In the genomic region with DNA sequence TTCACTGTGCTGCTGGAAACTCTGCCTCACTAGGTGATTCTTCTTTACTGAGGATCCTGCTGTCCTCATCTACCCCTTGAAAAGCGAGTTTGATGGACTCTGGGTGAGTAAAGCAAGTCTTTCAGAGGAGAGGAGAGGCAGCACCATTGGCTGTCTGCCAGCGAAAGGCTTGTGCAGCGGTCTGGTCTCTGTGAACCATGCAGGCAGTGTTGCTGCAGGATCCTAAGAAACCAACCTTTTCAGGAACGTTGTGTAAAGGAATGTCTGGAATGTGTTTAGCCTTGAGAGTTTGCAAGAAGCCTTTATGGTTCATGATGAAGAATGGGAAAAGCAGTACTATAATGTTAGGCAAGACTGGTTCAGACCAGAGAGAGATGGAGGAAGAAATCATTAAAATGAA, we compare ENCODE assay signal across 10 cellular contexts. TPM values are rescaled to one million over a fixed set of nuclear protein-coding genes. Genes with fewer than 3 reads are reported as not detected.
A peak's percentile ranks its signal among the peaks of the same experiment; 100 is the strongest.
DNase-seq lines count a peak whose midpoint lies in the region; ATAC-seq, FAIRE-seq and TF ChIP-seq lines count a peak whose summit lies in the region.
"Not testable (repeated sequence)": the region's sequence is repeated elsewhere in the genome, so short reads cannot be mapped to it uniquely, and the experiment has no call there.
"Had no signal": no experiment of that assay in that cellular context is flagged by ENCODE, and none has a peak within 500 bp of the region (broad histone marks: within the 10 kb centered on the region; RNA-seq: fewer than 3 reads in every experiment).

No MANE protein-coding gene starts in this region.

- TF ChIP-seq POLR2A in transverse colon (IDR thresholded peaks at IDR 0.05) = not testable (repeated sequence)

- H3K9me3 Mint-ChIP-seq in Calu3 (ENCODE audit: low read depth, unreplicated experiment) = not testable (repeated sequence)

- not testable (repeated sequence) for H3K36me3 Mint-ChIP-seq in Calu3 (ENCODE audit: insufficient read depth, unreplicated experiment)

- not testable (repeated sequence) for H3K27me3 ChIP-seq in SJCRH30; bronchial epithelial cell (ENCODE audit: control insufficient read depth, insufficient read depth, low read length); pancreas; transverse colon

- intact Hi-C loops in Calu3 (cut with micrococcal nuclease; ENCODE audit: unreplicated experiment); pancreas (cut with DNase I); transverse colon (cut with DNase I; ENCODE audit: low total_unique reads): not testable (repeated sequence)

- H3K4me3 Mint-ChIP-seq in Calu3 (ENCODE audit: low read depth, unreplicated experiment) = peak overlapping the region; percentile 5

- not testable (repeated sequence) for FAIRE-seq in bronchial epithelial cell (lab: Jason Lieb, UNC); pancreas (lab: Jason Lieb, UNC)

- ATAC-seq in pancreas = peak in 3 of 4 donors; percentile 41 to 60 (median 52)

- H3K4me3 ChIP-seq in SJCRH30; bronchial epithelial cell (ENCODE audit: low read depth, low read length); pancreas; transverse colon: not testable (repeated sequence)

- not testable (repeated sequence) for H3K4me1 ChIP-seq in SJCRH30, pancreas, transverse colon

- TF ChIP-seq EP300 in transverse colon (IDR thresholded peaks at IDR 0.05; ENCODE audit: low read depth) = not testable (repeated sequence)

- H3K27ac Mint-ChIP-seq in Calu3 (ENCODE audit: unreplicated experiment) = not testable (repeated sequence)

- not testable (repeated sequence) for H3K36me3 ChIP-seq in SJCRH30; bronchial epithelial cell (ENCODE audit: control insufficient read depth, insufficient read depth, low read length); pancreas; transverse colon

- H3K27ac ChIP-seq in SJCRH30, pancreas: not testable (repeated sequence)
- peak overlapping the region in 3 of 4 donors; percentile 37 to 52 (median 41) for H3K27ac ChIP-seq in transverse colon

- not testable (repeated sequence) for BruUV-seq in Calu3 (replicated peaks; lab: Mats Ljungman, UMichigan)

- WGBS in pancreas, 2 donors = 15 to 20% methylated on average over 4 of the region's 4 CpGs
- 8 to 23% methylated on average over 2 to 4 of the region's 4 CpGs for WGBS in transverse colon (ENCODE audit: low coverage in 1 of 2), 2 donors

- H3K9me3 ChIP-seq in SJCRH30 (replicated peaks); pancreas; transverse colon: not testable (repeated sequence)

- CTCF ChIA-PET in Calu3 (lab: Charles Lee) = not testable (repeated sequence)

- not testable (repeated sequence) for H3K27me3 Mint-ChIP-seq in Calu3 (ENCODE audit: unreplicated experiment)

- peak; percentile 65 for DNase-seq in Calu3
- DNase-seq in HT-29 (ENCODE audit: low spot score) = peak; percentile 36
- peak; percentile 85 to 86 for DNase-seq in SJCRH30
- DNase-seq in bronchial epithelial cell (ENCODE audit: low read depth) = peak; percentile 77
- DNase-seq in foreskin melanocyte = peak; percentile 50
- DNase-seq in left kidney (ENCODE audit: low read depth, low spot score) = peak; percentile 88
- DNase-seq in pancreas = peak; percentile 6 to 75 (median 58)
- peak; percentile 36 for DNase-seq in transverse colon

- not testable (repeated sequence) for TF ChIP-seq CTCF in Calu3 (IDR thresholded peaks at IDR 0.05; ENCODE audit: unreplicated experiment); bronchial epithelial cell (IDR thresholded peaks at IDR 0.05; ENCODE audit: insufficient read depth, low read length, severe bottlenecking); pancreas (IDR thresholded peaks at IDR 0.05); transverse colon (IDR thresholded peaks at IDR 0.05)

- H3K4me1 Mint-ChIP-seq in Calu3 (ENCODE audit: low read depth, unreplicated experiment) = not testable (repeated sequence)

- in situ Hi-C loops in transverse colon (cut with MboI; ENCODE audit: low pct_ligation_motif_present in 1 of 4, low pct_unique_long_range_greater_than_20kb in 1 of 4, low sequenced_read_pairs in 3 of 4) = not testable (repeated sequence)

RNA-seq across cellular contexts. Expression of a gene that starts 53.4 kb away (rescaled TPM):
- total RNA-seq in Calu3 (2022) (148 and 210 TPM in 2 replicates), bronchial epithelial cell (5.1 and 6.1 TPM in 2 replicates), pancreas (10 to 100 TPM; 11.5 to 37.7 (median 19.1) TPM), transverse colon (10 to 100 TPM; 18.6 to 79.6 (median 53.1) TPM)
- total RNA-seq in HT-29 (2014; rRNA removed; shearing (Covaris generic)) = 2.1 and 2.4 TPM in 2 replicates
- 7.6 and 8.1 TPM in 2 replicates for total RNA-seq in SJCRH30 (2014; rRNA removed; shearing (Covaris generic))
- 10 to 100 TPM; 17.0 to 54.6 TPM for polyA plus RNA-seq in pancreas
- total RNA-seq: CD8-positive, alpha-beta T cell had no signal
- polyA plus RNA-seq: immature natural killer cell had no signal

Comparison
In these comparisons a context has a peak if more than half of its experiments do, and no peak if none do; other contexts are left out.
1. DNase-seq: peak in every context shown above with its lines; median percentile 88 in left kidney; 86 in SJCRH30; 77 in bronchial epithelial cell; 65 in Calu3; 58 in pancreas; 50 in foreskin melanocyte; 36 in HT-29; 36 in transverse colon.